ENCODE assay signal across 19 cellular contexts in the genomic region with DNA sequence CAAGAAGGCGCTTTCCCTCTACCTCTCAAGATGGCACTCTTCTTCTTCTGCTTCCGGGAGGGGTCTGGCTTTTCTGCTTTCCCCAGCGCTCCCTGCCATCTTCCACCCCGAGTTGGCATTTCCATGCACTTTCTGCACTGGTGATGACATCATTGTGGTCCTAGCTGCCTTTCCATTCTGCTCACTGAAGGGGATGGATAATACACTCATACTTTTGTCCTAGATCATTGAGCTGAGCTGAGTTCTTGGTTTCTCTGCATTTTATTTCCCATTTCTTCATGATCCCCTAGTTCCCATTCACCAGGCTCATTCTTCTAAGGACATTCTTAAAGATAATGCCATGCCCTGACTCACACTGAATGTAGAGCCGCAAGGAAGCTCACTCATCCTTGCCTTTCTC.
"Had no signal": no experiment of that assay in that cellular context is flagged by ENCODE, and none has a peak within 500 bp of the region (broad histone marks: within the 10 kb centered on the region; RNA-seq: fewer than 3 reads in every experiment).

No MANE protein-coding gene starts in this region.

- DNase-seq: activated CD4-positive, alpha-beta T cell treated with anti-CD3 and anti-CD28 coated beads for 48 hours; activated CD4-positive, CD25-positive, alpha-beta regulatory T cell; activated CD8-positive, alpha-beta T cell treated with anti-CD3 and anti-CD28 coated beads for 36 hours; activated naive CD4-positive, alpha-beta T cell; activated naive CD8-positive, alpha-beta T cell treated with anti-CD3 and anti-CD28 coated beads for 36 hours; activated T-cell treated with anti-CD3 and anti-CD28 coated beads, Interleukin-2, amount 50 U/mL, for 1 hour; amygdala; brain microvascular endothelial cell; effector CD4-positive, alpha-beta T cell; midbrain; nephron progenitor cell; nucleus accumbens; spleen; stimulated activated naive CD4-positive, alpha-beta T cell; upper lobe of right lung had no signal

- H3K36me3 ChIP-seq: brain microvascular endothelial cell, esophagus muscularis mucosa, spleen, upper lobe of right lung had no signal

- H3K4me1 ChIP-seq: esophagus muscularis mucosa, spleen, upper lobe of right lung had no signal

- H3K27ac ChIP-seq: brain microvascular endothelial cell, coronary artery, esophagus muscularis mucosa, spleen, upper lobe of right lung had no signal

- H3K4me3 ChIP-seq: coronary artery, esophagus muscularis mucosa, spleen, upper lobe of right lung had no signal

- ATAC-seq: activated CD8-positive, alpha-beta T cell treated with anti-CD3 and anti-CD28 coated beads for 36 hours; activated T-helper 17 cell treated with anti-CD3 and anti-CD28 coated beads, Interleukin-2, amount 50 U/mL, for 72 hours; left lobe of liver; upper lobe of right lung had no signal

- H3K9me3 ChIP-seq: esophagus muscularis mucosa, spleen, upper lobe of right lung had no signal
